1 cellular context compared by ENCODE assay signal in the genomic region with DNA sequence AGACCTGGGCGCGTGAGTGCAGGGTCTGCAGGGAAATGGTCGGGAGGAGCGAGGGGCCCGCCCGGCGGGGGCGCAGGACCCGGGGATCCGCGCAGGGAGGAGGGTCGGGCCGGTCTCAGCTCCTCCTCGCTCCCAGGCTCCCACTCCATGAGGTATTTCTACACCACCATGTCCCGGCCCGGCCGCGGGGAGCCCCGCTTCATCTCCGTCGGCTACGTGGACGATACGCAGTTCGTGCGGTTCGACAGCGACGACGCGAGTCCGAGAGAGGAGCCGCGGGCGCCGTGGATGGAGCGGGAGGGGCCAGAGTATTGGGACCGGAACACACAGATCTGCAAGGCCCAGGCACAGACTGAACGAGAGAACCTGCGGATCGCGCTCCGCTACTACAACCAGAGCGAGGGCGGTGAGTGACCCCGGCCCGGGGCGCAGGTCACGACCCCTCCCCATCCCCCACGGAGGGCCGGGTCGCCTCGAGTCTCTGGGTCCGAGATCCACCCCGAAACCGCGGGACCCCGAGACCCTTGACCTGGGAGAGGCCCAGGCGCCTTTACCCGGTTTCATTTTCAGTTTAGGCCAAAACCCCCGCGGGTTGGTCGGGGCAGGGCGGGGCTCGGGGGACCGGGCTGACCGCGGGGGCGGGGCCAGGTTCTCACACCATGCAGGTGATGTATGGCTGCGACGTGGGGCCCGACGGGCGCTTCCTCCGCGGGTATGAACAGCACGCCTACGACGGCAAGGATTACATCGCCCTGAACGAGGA.
TF ChIP-seq lines count a peak whose summit lies in the region.

No MANE protein-coding gene starts in this region.

TF ChIP-seq in HEK293, 187 proteins besides CTCF, POLR2A, EP300 and RAD21 (continued from another document):
- TF ChIP-seq, protein P1, sequence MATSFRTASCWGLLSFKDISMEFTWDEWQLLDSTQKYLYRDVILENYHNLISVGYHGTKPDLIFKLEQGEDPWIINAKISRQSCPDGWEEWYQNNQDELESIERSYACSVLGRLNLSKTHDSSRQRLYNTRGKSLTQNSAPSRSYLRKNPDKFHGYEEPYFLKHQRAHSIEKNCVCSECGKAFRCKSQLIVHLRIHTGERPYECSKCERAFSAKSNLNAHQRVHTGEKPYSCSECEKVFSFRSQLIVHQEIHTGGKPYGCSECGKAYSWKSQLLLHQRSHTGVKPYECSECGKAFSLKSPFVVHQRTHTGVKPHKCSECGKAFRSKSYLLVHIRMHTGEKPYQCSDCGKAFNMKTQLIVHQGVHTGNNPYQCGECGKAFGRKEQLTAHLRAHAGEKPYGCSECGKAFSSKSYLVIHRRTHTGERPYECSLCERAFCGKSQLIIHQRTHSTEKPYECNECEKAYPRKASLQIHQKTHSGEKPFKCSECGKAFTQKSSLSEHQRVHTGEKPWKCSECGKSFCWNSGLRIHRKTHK (tag by site-specific recombination; IDR thresholded peaks at IDR 0.05) = no peak
- TF ChIP-seq ZNF155 (tag by site-specific recombination; IDR thresholded peaks at IDR 0.05) (no peak), ZNF660 (tag by site-specific recombination; IDR thresholded peaks at IDR 0.05) (no peak), ZNF621 (tag by site-specific recombination; IDR thresholded peaks at IDR 0.05) (no peak), YY2 (tag by site-specific recombination; IDR thresholded peaks at IDR 0.05) (no peak)
